8 cellular contexts compared by ENCODE assay signal in genomic region chr2:37156857-37157714, GRCh38. TPM values are rescaled to one million over a fixed set of nuclear protein-coding genes. Genes with fewer than 3 reads are reported as not detected.
DNase-seq lines count a peak whose midpoint lies in the region; ATAC-seq and TF ChIP-seq lines count a peak whose summit lies in the region.

Gene EIF2AK2, minus strand, starts transcription at chr2:37156980. Its CDS starts 9,174 bp downstream, at chr2:37147806.

- WGBS in lower leg skin, 2 donors = 14 to 31% methylated on average over 13 to 26 of the region's 55 CpGs

- no peaks in the 10 kb centered on the region for H3K27me3 ChIP-seq in CD4-positive, CD25-positive, alpha-beta regulatory T cell (ENCODE audit: control insufficient read depth, insufficient read depth, low read length)
- no peaks in the 10 kb centered on the region for H3K27me3 ChIP-seq in duodenal mucosa (ENCODE audit: control insufficient read depth in 1 of 2, insufficient read depth in 2 of 2, low read length in 2 of 2)

- intact Hi-C loops in activated CD4-positive, alpha-beta memory T cell treated with anti-CD3 and anti-CD28 coated beads for 36 hours (cut with micrococcal nuclease) = loop anchor here (2.0 to 5.0 kb wide), 4 partner anchors 40 to 715 kb away; partner anchors contain the start of genes CEBPZOS, PRKD3 and STRN
- intact Hi-C loops in lower leg skin (cut with DNase I; ENCODE audit: low total_unique reads) = no loop called here

- no peaks in the 10 kb centered on the region for H3K9me3 ChIP-seq in CD4-positive, CD25-positive, alpha-beta regulatory T cell (ENCODE audit: control insufficient read depth in 2 of 2, low read length in 2 of 2)
- H3K9me3 ChIP-seq in duodenal mucosa (ENCODE audit: control insufficient read depth in 1 of 2, low read length in 2 of 2) = no peaks in the 10 kb centered on the region

- H3K4me3 ChIP-seq in CD4-positive, CD25-positive, alpha-beta regulatory T cell (ENCODE audit: low read depth, low read length) = peak within 1 kb of the TSS; percentile 93
- H3K4me3 ChIP-seq in duodenal mucosa (ENCODE audit: low read depth in 1 of 2, low read length in 2 of 2) = peak within 1 kb of the TSS; percentile 83 to 92
- H3K4me3 ChIP-seq in lower leg skin (ENCODE audit: low read depth, poor library complexity, severe bottlenecking) = peak within 1 kb of the TSS; percentile 77

- peak; percentile 76 to 91 (median 81) for DNase-seq in CD4-positive, CD25-positive, alpha-beta regulatory T cell
- peak; percentile 81 for DNase-seq in NCI-H82 (lab: John Stamatoyannopoulos, UW)
- peak; percentile 88 for DNase-seq in activated CD4-positive, alpha-beta memory T cell treated with anti-CD3 and anti-CD28 coated beads for 36 hours
- DNase-seq in lower leg skin (ENCODE audit: low spot score in 2 of 2) = peak; percentile 72 to 96
- DNase-seq in stimulated activated CD4-positive, alpha-beta T cell treated with anti-CD3 and anti-CD28 coated beads, Interleukin-4, amount 100 ng/mL, for 4 hours = peak; percentile 55 to 83

- no peaks in the 10 kb centered on the region for H3K36me3 ChIP-seq in CD4-positive, CD25-positive, alpha-beta regulatory T cell (ENCODE audit: control insufficient read depth, insufficient read depth, low read length)
- H3K36me3 ChIP-seq in duodenal mucosa (ENCODE audit: control insufficient read depth in 1 of 2, insufficient read depth in 2 of 2, low read length in 2 of 2) = no peaks in the 10 kb centered on the region

- peak within 1 kb of the TSS; percentile 76 to 92 for H3K9ac ChIP-seq in duodenal mucosa (ENCODE audit: low read depth in 1 of 2, low read length in 2 of 2)

- no peak for TF ChIP-seq POLR2A in lower leg skin (IDR thresholded peaks at IDR 0.05)

- H3K4me3 Mint-ChIP-seq in CD4-positive, CD25-positive, alpha-beta regulatory T cell = peak within 1 kb of the TSS; percentile 95 to 97 (median 96)
- peak within 1 kb of the TSS; percentile 80 for H3K4me3 Mint-ChIP-seq in activated CD4-positive, alpha-beta memory T cell treated with anti-CD3 and anti-CD28 coated beads for 36 hours

- CTCF ChIA-PET in activated CD4-positive, alpha-beta memory T cell treated with anti-CD3 and anti-CD28 coated beads for 36 hours (lab: Charles Lee) = interaction anchor here (0.9 to 1.4 kb wide), 2 partner anchors 11 to 12 kb away, joined by 3 read pairs; no protein-coding TSS in a partner anchor

- POLR2A ChIA-PET in activated CD4-positive, alpha-beta memory T cell treated with anti-CD3 and anti-CD28 coated beads for 36 hours (lab: Charles Lee) = interaction anchor here (1.0 to 1.7 kb wide), 5 partner anchors 11 to 75 kb away, joined by 3 to 7 read pairs (median 3); partner anchors contain the start of genes CEBPZ and NDUFAF7

- no peak for TF ChIP-seq CTCF in lower leg skin (IDR thresholded peaks at IDR 0.05)

- H3K27ac ChIP-seq in CD4-positive, CD25-positive, alpha-beta regulatory T cell (ENCODE audit: insufficient read depth, low read length, poor library complexity, severe bottlenecking) = peak within 1 kb of the TSS; percentile 66
- peak within 1 kb of the TSS; percentile 63 for H3K27ac ChIP-seq in duodenal mucosa (ENCODE audit: low read depth, low read length)

- H3K27me3 Mint-ChIP-seq in CD4-positive, CD25-positive, alpha-beta regulatory T cell = no peaks in the 10 kb centered on the region
- H3K27me3 Mint-ChIP-seq in activated CD4-positive, alpha-beta memory T cell treated with anti-CD3 and anti-CD28 coated beads for 36 hours = no peaks in the 10 kb centered on the region

- H3K4me1 Mint-ChIP-seq in CD4-positive, CD25-positive, alpha-beta regulatory T cell = peaks cover 20 to 49% (median 36%) of the 10 kb centered on the region in 4 donors
- H3K4me1 Mint-ChIP-seq in activated CD4-positive, alpha-beta memory T cell treated with anti-CD3 and anti-CD28 coated beads for 36 hours (ENCODE audit: low read depth) = peaks cover 34% of the 10 kb centered on the region

- H3K9me3 Mint-ChIP-seq in CD4-positive, CD25-positive, alpha-beta regulatory T cell = peaks cover 0 to 3% (median 0%) of the 10 kb centered on the region in 7 donors
- H3K9me3 Mint-ChIP-seq in activated CD4-positive, alpha-beta memory T cell treated with anti-CD3 and anti-CD28 coated beads for 36 hours = no peaks in the 10 kb centered on the region

- peaks cover 25% of the 10 kb centered on the region for H3K4me1 ChIP-seq in CD4-positive, CD25-positive, alpha-beta regulatory T cell (ENCODE audit: control insufficient read depth, insufficient read depth, low read length, poor library complexity, severe bottlenecking)
- peaks cover 6 to 13% of the 10 kb centered on the region in 2 donors for H3K4me1 ChIP-seq in duodenal mucosa (ENCODE audit: control insufficient read depth in 1 of 2, insufficient read depth in 2 of 2, low read length in 2 of 2)

- peaks cover 20% of the 10 kb centered on the region for H3K36me3 Mint-ChIP-seq in CD4-positive, CD25-positive, alpha-beta regulatory T cell
- peaks cover 18% of the 10 kb centered on the region for H3K36me3 Mint-ChIP-seq in activated CD4-positive, alpha-beta memory T cell treated with anti-CD3 and anti-CD28 coated beads for 36 hours

- peak; percentile 92 to 94 for ATAC-seq in CD4-positive, CD25-positive, alpha-beta regulatory T cell (ENCODE audit: low read depth in 2 of 2)
- ATAC-seq in GM19438 (IDR thresholded peaks at IDR 0.05; ENCODE audit: low read depth, unreplicated experiment) = peak; percentile 88
- ATAC-seq in HG03565 (IDR thresholded peaks at IDR 0.05; ENCODE audit: unreplicated experiment) = peak; percentile 77

- peak within 1 kb of the TSS; percentile 95 to 97 (median 96) for H3K27ac Mint-ChIP-seq in CD4-positive, CD25-positive, alpha-beta regulatory T cell
- H3K27ac Mint-ChIP-seq in activated CD4-positive, alpha-beta memory T cell treated with anti-CD3 and anti-CD28 coated beads for 36 hours = peak within 1 kb of the TSS; percentile 74

RNA-seq across cellular contexts. Expression of gene EIF2AK2, which starts in this region (rescaled TPM):
- 40.9 TPM for total RNA-seq in CD4-positive, CD25-positive, alpha-beta regulatory T cell
- polyA plus RNA-seq in CD4-positive, CD25-positive, alpha-beta regulatory T cell = 10 to 100 TPM; 20.5 to 23.4 (median 22.4) TPM
- 10 to 100 TPM; 48.1 to 52.6 TPM for total RNA-seq in activated CD4-positive, alpha-beta memory T cell treated with anti-CD3 and anti-CD28 coated beads for 36 hours
- total RNA-seq in lower leg skin = 10 to 100 TPM in 1 of 4 donors, 1 to 10 TPM in 3; 5.3 to 10.7 (median 7.4) TPM

Comparison
In these comparisons a context has a peak if more than half of its experiments do, and no peak if none do; other contexts are left out.
1. Peak in every context shown above with its lines: DNase-seq, ATAC-seq, H3K4me3 ChIP-seq and H3K27ac ChIP-seq.